Comparison of ENCODE assay signal across 13 cellular contexts in genomic region chr2:127261835-127262234, GRCh38.
"Had no signal": no experiment of that assay in that cellular context is flagged by ENCODE, and none has a peak within 500 bp of the region (broad histone marks: within the 10 kb centered on the region; RNA-seq: fewer than 3 reads in every experiment).

No MANE protein-coding gene starts in this region.

- ATAC-seq: effector memory CD8-positive, alpha-beta T cell; gastroesophageal sphincter; left lung; mucosa of descending colon; natural killer cell; right lobe of liver; stimulated activated naive CD8-positive, alpha-beta T cell treated with anti-CD3 and anti-CD28 coated beads, Interleukin-15, amount 100 ng/mL, for 72 hours had no signal

- H3K27ac ChIP-seq: gastroesophageal sphincter, left lung, right lobe of liver had no signal

- H3K4me3 ChIP-seq: gastroesophageal sphincter, left lung, mucosa of descending colon, right lobe of liver had no signal

- DNase-seq: activated effector memory CD4-positive, alpha-beta T cell treated with Interleukin-2 at 50 U/mL for 16 hours; activated T-cell treated with anti-CD3 and anti-CD28 coated beads, Interleukin-2, amount 50 U/mL, for 1 hour; anterior cingulate cortex; caudate nucleus; cortex of kidney; effector memory CD8-positive, alpha-beta T cell; left lung; mucosa of descending colon; natural killer cell; right lobe of liver; stimulated activated CD4-positive, alpha-beta T cell treated with anti-CD3 and anti-CD28 coated beads, Interleukin-4, amount 100 ng/mL, for 1 hour; stimulated activated naive CD8-positive, alpha-beta T cell treated with anti-CD3 and anti-CD28 coated beads, Interleukin-15, amount 100 ng/mL, for 72 hours had no signal
